Comparison of ENCODE assay signal across 20 cellular contexts in genomic region chr4:24428850-24429249, GRCh38.
DNase-seq lines count a peak whose midpoint lies in the region; TF ChIP-seq lines count a peak whose summit lies in the region.
"Had no signal": no experiment of that assay in that cellular context is flagged by ENCODE, and none has a peak within 500 bp of the region (broad histone marks: within the 10 kb centered on the region; RNA-seq: fewer than 3 reads in every experiment).

No MANE protein-coding gene starts in this region.

- H3K79me2 ChIP-seq in hepatocyte (no peaks in the 10 kb centered on the region), osteoblast (ENCODE audit: insufficient read depth, low read length) (no peaks in the 10 kb centered on the region)

- H3K36me3 ChIP-seq in hepatocyte (replicated peaks; ENCODE audit: insufficient read depth, low read depth) = no peaks in the 10 kb centered on the region
- no peaks in the 10 kb centered on the region for H3K36me3 ChIP-seq in osteoblast (ENCODE audit: insufficient read depth, low read length)
- H3K36me3 ChIP-seq: BLaER1 treated with 17β-estradiol and CSF1 and Interleukin-3, amounts not matched to agents 10 nM and 100 nM; SJCRH30 had no signal

- H3K4me2 ChIP-seq in hepatocyte (no peak overlapping the region), osteoblast (ENCODE audit: insufficient read depth, low read length) (no peak overlapping the region)
- H3K4me2 ChIP-seq: BLaER1 treated with 17β-estradiol and CSF1 and Interleukin-3, amounts not matched to agents 10 nM and 100 nM had no signal

- H3K4me3 ChIP-seq in astrocyte of the cerebellum (ENCODE audit: low read depth, low read length) (no peak overlapping the region), hepatocyte (no peak overlapping the region), osteoblast (ENCODE audit: insufficient read depth, low read length) (no peak overlapping the region)
- H3K4me3 ChIP-seq: BLaER1 treated with 17β-estradiol and CSF1 and Interleukin-3, amounts not matched to agents 10 nM and 100 nM; SJCRH30 had no signal

- peaks cover 13% of the 10 kb centered on the region for H3K27me3 ChIP-seq in hepatocyte
- peaks cover 6% of the 10 kb centered on the region for H3K27me3 ChIP-seq in osteoblast (ENCODE audit: insufficient read depth, low read length)
- H3K27me3 ChIP-seq: BLaER1 treated with 17β-estradiol and CSF1 and Interleukin-3, amounts not matched to agents 10 nM and 100 nM; SJCRH30 had no signal

- H3K9me2 ChIP-seq in hepatocyte (replicated peaks; ENCODE audit: insufficient read depth) = no peaks in the 10 kb centered on the region

- no peak overlapping the region for H2AFZ ChIP-seq in hepatocyte
- H2AFZ ChIP-seq in osteoblast (ENCODE audit: low read length) = no peak overlapping the region

- H3K4me1 ChIP-seq in hepatocyte (ENCODE audit: insufficient read depth) (peaks cover 3% of the 10 kb centered on the region), osteoblast (ENCODE audit: insufficient read depth, low read length) (no peaks in the 10 kb centered on the region)
- H3K4me1 ChIP-seq: BLaER1 treated with 17β-estradiol and CSF1 and Interleukin-3, amounts not matched to agents 10 nM and 100 nM; SJCRH30 had no signal

- no peak overlapping the region for H3K27ac ChIP-seq in C4-2B
- no peak overlapping the region for H3K27ac ChIP-seq in hepatocyte
- no peak overlapping the region for H3K27ac ChIP-seq in osteoblast (ENCODE audit: low read depth, low read length)
- H3K27ac ChIP-seq in substantia nigra (ENCODE audit: low read depth, low read length, poor library complexity, severe bottlenecking) = no peak overlapping the region
- H3K27ac ChIP-seq: BLaER1 treated with 17β-estradiol and CSF1 and Interleukin-3, amounts not matched to agents 10 nM and 100 nM; RWPE1; SJCRH30 had no signal

- H4K20me1 ChIP-seq in hepatocyte (ENCODE audit: insufficient read depth, poor library complexity, severe bottlenecking) = no peaks in the 10 kb centered on the region
- H4K20me1 ChIP-seq in osteoblast (ENCODE audit: insufficient read depth, low read length) = no peaks in the 10 kb centered on the region
- H4K20me1 ChIP-seq: BLaER1 treated with 17β-estradiol and CSF1 and Interleukin-3, amounts not matched to agents 10 nM and 100 nM had no signal

- WGBS in hepatocyte (ENCODE audit: low lambda C conversion rate, missing lambda C conversion rate) = 64% methylated on average over 6 of the region's 6 CpGs

- TF ChIP-seq CTCF in C4-2B (conservative IDR thresholded peaks at IDR 0.05) (0 out of 2 replicates have a peak, but pooled peaks have one; percentile 10), astrocyte of the cerebellum (IDR thresholded peaks at IDR 0.05; ENCODE audit: low read depth, low read length, missing control alignments) (peak; percentile 22), hepatocyte (IDR thresholded peaks at IDR 0.05; ENCODE audit: poor library complexity) (peak; percentile 10), osteoblast (IDR thresholded peaks at IDR 0.05; ENCODE audit: extremely low read depth, low read depth, low read length) (peak; percentile 34)

- H3K9me3 ChIP-seq in hepatocyte (ENCODE audit: low read depth) = no peaks in the 10 kb centered on the region
- H3K9me3 ChIP-seq in osteoblast (ENCODE audit: low read depth, low read length) = no peaks in the 10 kb centered on the region
- H3K9me3 ChIP-seq: SJCRH30 had no signal

- in situ Hi-C loops in astrocyte of the cerebellum (cut with HindIII; ENCODE audit: low sequenced_read_pairs) = no loop called here

- DNase-seq in astrocyte of the cerebellum (ENCODE audit: low read depth) (no peak), hepatocyte (ENCODE audit: low spot score) (no peak), osteoblast (ENCODE audit: insufficient read length, low spot score, missing footprints) (no peak), hypothalamus (lab: John Stamatoyannopoulos, UW) (no peak), activated gamma-delta T cell (lab: John Stamatoyannopoulos, UW) (no peak), substantia nigra (lab: John Stamatoyannopoulos, UW) (no peak), cortex of kidney (lab: John Stamatoyannopoulos, UW) (no peak)
- DNase-seq: CD8-positive, alpha-beta memory T cell; DND-41; Kasumi-1; MM.1S; NCI-H1092; NCI-H146; NCI-H2081; NCI-H524; PC-3; SJCRH30 had no signal
